In genomic region chr19:53951436-53951835, GRCh38 we compare ENCODE assay signal across 25 cellular contexts. TPM values are rescaled to one million over a fixed set of nuclear protein-coding genes. Genes with fewer than 3 reads are reported as not detected.
"Had no signal": no experiment of that assay in that cellular context is flagged by ENCODE, and none has a peak within 500 bp of the region (broad histone marks: within the 10 kb centered on the region; RNA-seq: fewer than 3 reads in every experiment).

No MANE protein-coding gene starts in this region.

- H3K4me3 ChIP-seq: lung, prostate gland, right lobe of liver, tibial nerve had no signal

- H3K36me3 Mint-ChIP-seq: natural killer cell treated with Interleukin-12 subunit alpha and Interleukin-12 subunit beta and Interleukin-15 and Interleukin-18, amount 100 ng/mL, for 72 hours; stimulated activated memory B cell treated with anti-CD40 and anti-IgM and Interleukin-4, amounts not matched to agents 10 μg/mL and 1 μg/mL and 100 μg/mL, for 72 hours had no signal

- H3K4me1 Mint-ChIP-seq: endodermal cell; stimulated activated memory B cell treated with anti-CD40 and anti-IgM and Interleukin-4, amounts not matched to agents 10 μg/mL and 1 μg/mL and 100 μg/mL, for 72 hours had no signal

- DNase-seq: effector CD4-positive, alpha-beta T cell; endodermal cell; foreskin melanocyte; head of caudate nucleus; hippocampal formation; left colon; left ventricle myocardium superior; mesenchymal stem cell; midbrain; retina; right lobe of liver; stimulated activated CD4-positive, alpha-beta T cell treated with anti-CD3 and anti-CD28 coated beads, Interleukin-4, amount 100 ng/mL, for 24 hours had no signal

- H3K79me2 ChIP-seq: parathyroid adenoma had no signal

- H3K9me3 ChIP-seq: prostate gland, right lobe of liver had no signal

- H3K27me3 ChIP-seq: right lobe of liver, tibial nerve had no signal

- H3K27ac ChIP-seq: parathyroid adenoma, prostate gland, right lobe of liver, tibial nerve had no signal

- H2AFZ ChIP-seq: parathyroid adenoma had no signal

- H3K27ac Mint-ChIP-seq: dendritic cell treated with granulocyte-macrophage colony-stimulating factor and Interleukin-4, amounts not matched to agents 40 ng/mL and 50 ng/mL, for 4 days; endodermal cell; natural killer cell treated with Interleukin-12 subunit alpha and Interleukin-12 subunit beta and Interleukin-15 and Interleukin-18, amount 100 ng/mL, for 72 hours; stimulated activated memory B cell treated with anti-CD40 and anti-IgM and Interleukin-4, amounts not matched to agents 10 μg/mL and 1 μg/mL and 100 μg/mL, for 72 hours; stimulated activated naive CD8-positive, alpha-beta T cell treated with anti-CD3 and anti-CD28 coated beads, Interleukin-15, Interleukin-2, amounts not matched to agents 100 ng/mL and 50 ng/mL, for 24 hours had no signal

- H3K36me3 ChIP-seq: prostate gland, right lobe of liver, tibial nerve had no signal

- H3K4me3 Mint-ChIP-seq: dendritic cell treated with granulocyte-macrophage colony-stimulating factor and Interleukin-4, amounts not matched to agents 40 ng/mL and 50 ng/mL, for 4 days; endodermal cell; natural killer cell treated with Interleukin-12 subunit alpha and Interleukin-12 subunit beta and Interleukin-15 and Interleukin-18, amount 100 ng/mL, for 72 hours; stimulated activated memory B cell treated with anti-CD40 and anti-IgM and Interleukin-4, amounts not matched to agents 10 μg/mL and 1 μg/mL and 100 μg/mL, for 72 hours; stimulated activated naive CD8-positive, alpha-beta T cell treated with anti-CD3 and anti-CD28 coated beads, Interleukin-15, Interleukin-2, amounts not matched to agents 100 ng/mL and 50 ng/mL, for 24 hours had no signal

- H3K9me3 Mint-ChIP-seq: dendritic cell treated with granulocyte-macrophage colony-stimulating factor and Interleukin-4, amounts not matched to agents 40 ng/mL and 50 ng/mL, for 4 days; natural killer cell treated with Interleukin-12 subunit alpha and Interleukin-12 subunit beta and Interleukin-15 and Interleukin-18, amount 100 ng/mL, for 72 hours; stimulated activated naive CD8-positive, alpha-beta T cell treated with anti-CD3 and anti-CD28 coated beads, Interleukin-15, Interleukin-2, amounts not matched to agents 100 ng/mL and 50 ng/mL, for 24 hours had no signal

- H3K4me1 ChIP-seq: parathyroid adenoma, prostate gland, right lobe of liver, tibial nerve had no signal

- ATAC-seq: left colon; left ventricle myocardium superior; natural killer cell treated with Interleukin-12 subunit alpha and Interleukin-12 subunit beta and Interleukin-15 and Interleukin-18, amount 100 ng/mL, for 72 hours; right lobe of liver; stimulated activated memory B cell treated with anti-CD40 and anti-IgM and Interleukin-4, amounts not matched to agents 10 μg/mL and 1 μg/mL and 100 μg/mL, for 72 hours had no signal

- FAIRE-seq: colon had no signal

RNA-seq across cellular contexts. Expression of gene CACNG8, which starts 11.3 kb away (rescaled TPM):
- total RNA-seq: omental fat pad, tibial nerve had no signal

RNA-seq across cellular contexts. Expression of gene CACNG6, which starts 40.0 kb away (rescaled TPM):
- total RNA-seq: kidney epithelial cell, left colon, left ventricle myocardium superior, omental fat pad, right lobe of liver, tibial nerve had no signal
- polyA plus RNA-seq: esophagus, urinary bladder had no signal

RNA-seq across cellular contexts. Expression of gene CACNG7, which starts 42.4 kb away (rescaled TPM):
- total RNA-seq: kidney epithelial cell; left colon; left ventricle myocardium superior; lung; natural killer cell treated with Interleukin-12 subunit alpha and Interleukin-12 subunit beta and Interleukin-15 and Interleukin-18, amount 100 ng/mL, for 72 hours; omental fat pad; prostate gland; right lobe of liver; tibial nerve had no signal
- polyA plus RNA-seq: esophagus, lung had no signal
